25 cellular contexts compared by ENCODE assay signal in the genomic region with DNA sequence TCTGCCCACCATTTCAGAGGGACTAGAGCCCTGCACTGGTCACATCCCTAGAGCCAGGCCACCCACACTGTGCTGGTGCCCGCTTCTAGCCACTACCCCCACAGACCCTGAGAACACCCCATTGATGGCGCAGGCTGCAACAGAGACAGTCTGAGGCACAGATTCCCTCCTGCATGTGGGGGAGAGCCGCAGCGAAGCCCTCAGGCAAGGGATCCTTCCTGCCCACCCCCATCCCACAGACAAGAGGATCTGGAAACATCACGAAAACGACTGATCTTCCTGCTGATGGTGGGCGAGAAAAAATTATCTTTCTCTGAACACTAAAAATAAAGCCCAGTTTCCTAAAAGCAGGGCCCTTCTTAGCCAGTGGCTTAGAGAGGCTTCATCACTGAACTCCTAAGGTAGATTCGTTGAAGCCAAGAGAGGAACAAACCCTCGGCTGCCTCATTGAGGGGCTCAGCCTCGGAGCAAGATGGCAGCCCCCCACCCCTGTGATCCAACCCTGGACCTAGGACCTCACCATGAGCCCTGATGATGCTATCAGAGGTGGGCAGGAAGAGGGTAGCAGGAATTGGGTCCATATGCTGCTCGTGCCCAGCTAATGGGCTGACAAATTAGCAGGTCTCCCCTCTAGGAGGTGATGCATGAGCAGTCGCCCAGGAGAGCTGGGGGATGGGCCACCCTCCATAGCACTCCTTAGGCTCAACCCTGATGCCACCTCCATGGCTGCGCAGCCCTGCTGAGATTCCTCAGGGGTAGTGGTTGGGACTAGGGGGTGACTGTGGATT. TPM values are rescaled to one million over a fixed set of nuclear protein-coding genes. Genes with fewer than 3 reads are reported as not detected.
DNase-seq lines count a peak whose midpoint lies in the region; ATAC-seq and TF ChIP-seq lines count a peak whose summit lies in the region.
"Had no signal": no experiment of that assay in that cellular context is flagged by ENCODE, and none has a peak within 500 bp of the region (broad histone marks: within the 10 kb centered on the region; RNA-seq: fewer than 3 reads in every experiment).

No MANE protein-coding gene starts in this region.

- H3K27me3 Mint-ChIP-seq in activated T-cell treated with anti-CD3 and anti-CD28 coated beads, Interleukin-2, amount 50 U/mL, for 72 hours (ENCODE audit: low read depth): no peaks in the 10 kb centered on the region
- no peaks in the 10 kb centered on the region for H3K27me3 Mint-ChIP-seq in CD8-positive, alpha-beta T cell (ENCODE audit: low read depth)

- H3K36me3 ChIP-seq in CD8-positive, alpha-beta T cell (ENCODE audit: insufficient read depth, low read length): no peaks in the 10 kb centered on the region
- H3K36me3 ChIP-seq in osteoblast (ENCODE audit: insufficient read depth, low read length) (no peaks in the 10 kb centered on the region), breast epithelium (no peaks in the 10 kb centered on the region)
- H3K36me3 ChIP-seq: adrenal gland, ovary had no signal

- POLR2A ChIA-PET in CD8-positive, alpha-beta T cell (lab: Charles Lee): interaction anchor here (1.0 to 1.5 kb wide), 3 partner anchors 55 to 118 kb away, joined by 3 to 4 read pairs (median 3); a partner anchor contains a TSS

- no peaks in the 10 kb centered on the region for H3K9me3 ChIP-seq in CD8-positive, alpha-beta T cell (ENCODE audit: low read length)
- no peaks in the 10 kb centered on the region for H3K9me3 ChIP-seq in osteoblast (ENCODE audit: low read depth, low read length)
- H3K9me3 ChIP-seq in breast epithelium: no peaks in the 10 kb centered on the region
- H3K9me3 ChIP-seq: adrenal gland, body of pancreas, ovary had no signal

- H3K9me3 Mint-ChIP-seq in activated T-cell treated with anti-CD3 and anti-CD28 coated beads, Interleukin-2, amount 50 U/mL, for 72 hours: no peaks in the 10 kb centered on the region
- no peaks in the 10 kb centered on the region for H3K9me3 Mint-ChIP-seq in CD8-positive, alpha-beta T cell
- H3K9me3 Mint-ChIP-seq: mesothelial cell of epicardium, naive B cell had no signal

- H3K4me3 ChIP-seq in CD8-positive, alpha-beta T cell (ENCODE audit: low read depth, low read length): no peak overlapping the region
- H3K4me3 ChIP-seq in osteoblast (ENCODE audit: insufficient read depth, low read length): no peak overlapping the region
- H3K4me3 ChIP-seq in breast epithelium: no peak overlapping the region
- H3K4me3 ChIP-seq: adrenal gland, body of pancreas, GM23248, ovary, SK-N-MC had no signal

- H3K27me3 ChIP-seq in CD8-positive, alpha-beta T cell (ENCODE audit: insufficient read depth, low read length): no peaks in the 10 kb centered on the region
- H3K27me3 ChIP-seq in osteoblast (ENCODE audit: insufficient read depth, low read length): peaks cover 7% of the 10 kb centered on the region
- no peaks in the 10 kb centered on the region for H3K27me3 ChIP-seq in breast epithelium
- H3K27me3 ChIP-seq: adrenal gland, body of pancreas, ovary had no signal

- H3K4me1 ChIP-seq in CD8-positive, alpha-beta T cell (ENCODE audit: insufficient read depth, low read length): peaks cover 28% of the 10 kb centered on the region
- H3K4me1 ChIP-seq in osteoblast (ENCODE audit: insufficient read depth, low read length) (peaks cover 6% of the 10 kb centered on the region), breast epithelium (no peaks in the 10 kb centered on the region)
- H3K4me1 ChIP-seq: adrenal gland had no signal

- H2AFZ ChIP-seq in osteoblast (ENCODE audit: low read length): no peak overlapping the region
- H2AFZ ChIP-seq: GM23248 had no signal

- peaks cover 26% of the 10 kb centered on the region for H3K4me1 Mint-ChIP-seq in activated T-cell treated with anti-CD3 and anti-CD28 coated beads, Interleukin-2, amount 50 U/mL, for 72 hours (ENCODE audit: low read depth)
- peaks cover 33% of the 10 kb centered on the region for H3K4me1 Mint-ChIP-seq in CD8-positive, alpha-beta T cell (ENCODE audit: low read depth)

- TF ChIP-seq CTCF in CD8-positive, alpha-beta T cell (IDR thresholded peaks at IDR 0.05): no peak
- TF ChIP-seq CTCF in osteoblast (IDR thresholded peaks at IDR 0.05; ENCODE audit: extremely low read depth, low read depth, low read length) (no peak), breast epithelium (IDR thresholded peaks at IDR 0.05) (no peak)

- H3K79me2 ChIP-seq in osteoblast (ENCODE audit: insufficient read depth, low read length): no peaks in the 10 kb centered on the region

- H3K27ac Mint-ChIP-seq in activated T-cell treated with anti-CD3 and anti-CD28 coated beads, Interleukin-2, amount 50 U/mL, for 72 hours: no peak overlapping the region
- H3K27ac Mint-ChIP-seq in CD8-positive, alpha-beta T cell: peak overlapping the region; percentile 93
- H3K27ac Mint-ChIP-seq: mesothelial cell of epicardium, naive B cell had no signal

- no peaks in the 10 kb centered on the region for H4K20me1 ChIP-seq in osteoblast (ENCODE audit: insufficient read depth, low read length)

- no peak for TF ChIP-seq POLR2A in breast epithelium (IDR thresholded peaks at IDR 0.05)

- H3K4me3 Mint-ChIP-seq in activated T-cell treated with anti-CD3 and anti-CD28 coated beads, Interleukin-2, amount 50 U/mL, for 72 hours: peak overlapping the region; percentile 50 to 79
- H3K4me3 Mint-ChIP-seq in CD8-positive, alpha-beta T cell: peak overlapping the region; percentile 86
- H3K4me3 Mint-ChIP-seq: mesothelial cell of epicardium had no signal

- H3K36me3 Mint-ChIP-seq in activated T-cell treated with anti-CD3 and anti-CD28 coated beads, Interleukin-2, amount 50 U/mL, for 72 hours (ENCODE audit: insufficient read depth in 2 of 2): no peaks in the 10 kb centered on the region
- H3K36me3 Mint-ChIP-seq in CD8-positive, alpha-beta T cell: no peaks in the 10 kb centered on the region
- H3K36me3 Mint-ChIP-seq: mesothelial cell of epicardium, naive B cell had no signal

- H3K4me2 ChIP-seq in osteoblast (ENCODE audit: insufficient read depth, low read length): no peak overlapping the region

- no peak overlapping the region for H3K27ac ChIP-seq in CD8-positive, alpha-beta T cell (ENCODE audit: low read depth, low read length)
- no peak overlapping the region for H3K27ac ChIP-seq in osteoblast (ENCODE audit: low read depth, low read length)
- no peak overlapping the region for H3K27ac ChIP-seq in breast epithelium
- H3K27ac ChIP-seq: adrenal gland, GM23248, ovary, RWPE1, SK-N-MC had no signal

- DNase-seq in activated T-cell treated with anti-CD3 and anti-CD28 coated beads, Interleukin-2, amount 50 U/mL, for 72 hours: no peak
- no peak for DNase-seq in activated T-cell treated with anti-CD3 and anti-CD28 coated beads, Interleukin-2, amount 50 U/mL, for 1 hour
- DNase-seq in CD8-positive, alpha-beta T cell: no peak
- DNase-seq in head of caudate nucleus (peak in 31 of 42 donors; percentile 8 to 77 (median 39)), osteoblast (ENCODE audit: insufficient read length, low spot score, missing footprints) (peak; percentile 73), breast epithelium (ENCODE audit: low spot score in 2 of 2) (no peak), GM03348 (ENCODE audit: low spot score) (no peak)
- DNase-seq: activated CD4-positive, alpha-beta T cell treated with anti-CD3 and anti-CD28 coated beads for 4 hours; activated CD8-positive, alpha-beta memory T cell treated with anti-CD3 and anti-CD28 coated beads, Interleukin-2, amount 50 U/mL, for 48 hours; activated effector memory CD4-positive, alpha-beta T cell treated with Interleukin-2 at 50 U/mL for 16 hours; adrenal gland; body of pancreas; GM23248; Kasumi-1; left ventricle myocardium superior; MV-4-11; naive B cell; ovary; retina; trophoblast cell had no signal

- CTCF ChIA-PET in CD8-positive, alpha-beta T cell (lab: Charles Lee): interaction anchor here (1.0 to 4.5 kb wide), 2 partner anchors 12 to 93 kb away, joined by 3 to 21 read pairs; no protein-coding TSS in a partner anchor

- intact Hi-C loops in CD8-positive, alpha-beta T cell (cut with DNase I, micrococcal nuclease): no loop called here
- intact Hi-C loops in head of caudate nucleus (cut with DNase I) (no loop called here), breast epithelium (cut with DNase I; ENCODE audit: low total_unique reads) (no loop called here)

- ATAC-seq in activated T-cell treated with anti-CD3 and anti-CD28 coated beads, Interleukin-2, amount 50 U/mL, for 72 hours (replicated peaks in 1 of 2): no peak
- ATAC-seq in CD8-positive, alpha-beta T cell: no peak
- no peak for ATAC-seq in HG03159 (IDR thresholded peaks at IDR 0.05; ENCODE audit: unreplicated experiment)
- ATAC-seq: body of pancreas, left ventricle myocardium superior had no signal

RNA-seq across cellular contexts. Expression of a gene that starts 54.5 kb away (rescaled TPM):
- 1 to 10 TPM; 3.3 to 5.4 TPM for total RNA-seq in activated T-cell treated with anti-CD3 and anti-CD28 coated beads, Interleukin-2, amount 50 U/mL, for 72 hours
- 1 to 10 TPM; 7.2 to 8.7 TPM for total RNA-seq in CD8-positive, alpha-beta T cell
- total RNA-seq in osteoblast: not detected in 2 replicates
- 1 to 10 TPM in 2 of 3 donors, under 1 TPM in 1; 0.80 to 2.0 (median 1.5) TPM for total RNA-seq in breast epithelium
- total RNA-seq: Daoy, GM23248 had no signal

Comparison
In these comparisons a context has a peak if more than half of its experiments do, and no peak if none do; other contexts are left out.
1. DNase-seq: peak in head of caudate nucleus (31 of 42) and osteoblast (single experiment); none in activated T-cell treated with anti-CD3 and anti-CD28 coated beads, Interleukin-2, amount 50 U/mL, for 72 hours (0 of 2), activated T-cell treated with anti-CD3 and anti-CD28 coated beads, Interleukin-2, amount 50 U/mL, for 1 hour (single experiment), CD8-positive, alpha-beta T cell (0 of 7), breast epithelium (0 of 2) and GM03348 (single experiment).